In the genomic region with DNA sequence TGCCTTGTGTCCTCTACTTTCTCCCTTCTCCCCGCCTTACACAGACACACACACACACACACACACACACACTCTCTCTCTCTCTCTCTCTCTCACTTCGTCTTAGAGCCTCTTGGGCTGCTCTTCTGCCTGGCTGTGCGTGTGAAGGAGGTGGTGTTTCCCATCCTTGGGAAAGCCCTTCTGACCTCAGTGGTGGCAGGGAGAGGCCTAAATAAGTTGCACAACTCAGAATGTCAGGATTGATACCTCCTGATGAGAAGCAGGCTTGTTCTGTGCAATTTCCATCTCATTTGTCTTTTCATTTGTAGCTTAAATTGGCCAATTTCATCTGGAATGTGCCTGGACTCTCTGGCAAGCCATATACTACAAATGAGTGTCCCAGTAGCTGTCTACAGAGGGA, we compare ENCODE assay signal across 1 cellular context.
TF ChIP-seq lines count a peak whose summit lies in the region.

No MANE protein-coding gene starts in this region.

TF ChIP-seq in liver, 16 proteins besides CTCF, POLR2A, EP300 and RAD21:
- TF ChIP-seq NR2F2 (IDR thresholded peaks at IDR 0.05) (peak; percentile 51), HNF4A (conservative IDR thresholded peaks at IDR 0.05) (no peak)
